Comparison of ENCODE assay signal across 8 cellular contexts in genomic region chr10:110502851-110503301, GRCh38.
DNase-seq lines count a peak whose midpoint lies in the region; ATAC-seq lines count a peak whose summit lies in the region.

No MANE protein-coding gene starts in this region.

- H3K27ac Mint-ChIP-seq in dendritic cell treated with granulocyte-macrophage colony-stimulating factor and Interleukin-4, amounts not matched to agents 40 ng/mL and 50 ng/mL, for 4 days = peak overlapping the region; percentile 90

- peak overlapping the region; percentile 62 for H3K4me3 Mint-ChIP-seq in dendritic cell treated with granulocyte-macrophage colony-stimulating factor and Interleukin-4, amounts not matched to agents 40 ng/mL and 50 ng/mL, for 4 days

- H3K27me3 ChIP-seq in muscle layer of duodenum (ENCODE audit: low read depth, low read length) = no peaks in the 10 kb centered on the region

- peak in 12 of 14 donors; percentile 13 to 99 (median 48) for DNase-seq in C1 segment of cervical spinal cord (lab: John Stamatoyannopoulos, UW)
- peak; percentile 93 for DNase-seq in RPMI8226
- DNase-seq in central memory CD4-positive, alpha-beta T cell = no peak
- no peak for DNase-seq in T-helper 9 cell

- intact Hi-C loops in dendritic cell treated with granulocyte-macrophage colony-stimulating factor and Interleukin-4, amounts not matched to agents 40 ng/mL and 50 ng/mL, for 4 days (cut with micrococcal nuclease) = loop anchor here (5.0 kb wide), 2 partner anchors 34 to 81 kb away; no protein-coding TSS in a partner anchor

- peaks cover 7% of the 10 kb centered on the region for H3K27me3 Mint-ChIP-seq in dendritic cell treated with granulocyte-macrophage colony-stimulating factor and Interleukin-4, amounts not matched to agents 40 ng/mL and 50 ng/mL, for 4 days

- peak overlapping the region; percentile 21 to 31 for H3K4me3 ChIP-seq in muscle layer of duodenum (ENCODE audit: low read depth in 1 of 2, low read length in 2 of 2)

- ATAC-seq in GM19023 (IDR thresholded peaks at IDR 0.05; ENCODE audit: unreplicated experiment) = peak; percentile 30
- peak; percentile 32 for ATAC-seq in HG03139 (IDR thresholded peaks at IDR 0.05; ENCODE audit: unreplicated experiment)

- peaks cover 3 to 10% of the 10 kb centered on the region in 2 donors for H3K36me3 ChIP-seq in muscle layer of duodenum (ENCODE audit: control insufficient read depth in 1 of 2, insufficient read depth in 2 of 2, low read length in 2 of 2)

- H3K27ac ChIP-seq in muscle layer of duodenum (ENCODE audit: low read length) = peak overlapping the region; percentile 71

- peaks cover 73% of the 10 kb centered on the region for H3K36me3 Mint-ChIP-seq in dendritic cell treated with granulocyte-macrophage colony-stimulating factor and Interleukin-4, amounts not matched to agents 40 ng/mL and 50 ng/mL, for 4 days (ENCODE audit: low read depth)

- no peaks in the 10 kb centered on the region for H3K9me3 Mint-ChIP-seq in dendritic cell treated with granulocyte-macrophage colony-stimulating factor and Interleukin-4, amounts not matched to agents 40 ng/mL and 50 ng/mL, for 4 days

- peaks cover 90% of the 10 kb centered on the region for H3K4me1 Mint-ChIP-seq in dendritic cell treated with granulocyte-macrophage colony-stimulating factor and Interleukin-4, amounts not matched to agents 40 ng/mL and 50 ng/mL, for 4 days (ENCODE audit: low read depth)

- H3K4me1 ChIP-seq in muscle layer of duodenum (ENCODE audit: control insufficient read depth in 1 of 2, insufficient read depth in 2 of 2, low read length in 2 of 2) = peaks cover 35 to 41% of the 10 kb centered on the region in 2 donors

- H3K9me3 ChIP-seq in muscle layer of duodenum (ENCODE audit: control insufficient read depth in 1 of 2, low read length in 2 of 2) = no peaks in the 10 kb centered on the region

Comparison
In these comparisons a context has a peak if more than half of its experiments do, and no peak if none do; other contexts are left out.
1. DNase-seq: peak in C1 segment of cervical spinal cord (12 of 14) and RPMI8226 (single experiment); none in central memory CD4-positive, alpha-beta T cell (single experiment) and T-helper 9 cell (single experiment).